ENCODE assay signal across 8 cellular contexts in the genomic region with DNA sequence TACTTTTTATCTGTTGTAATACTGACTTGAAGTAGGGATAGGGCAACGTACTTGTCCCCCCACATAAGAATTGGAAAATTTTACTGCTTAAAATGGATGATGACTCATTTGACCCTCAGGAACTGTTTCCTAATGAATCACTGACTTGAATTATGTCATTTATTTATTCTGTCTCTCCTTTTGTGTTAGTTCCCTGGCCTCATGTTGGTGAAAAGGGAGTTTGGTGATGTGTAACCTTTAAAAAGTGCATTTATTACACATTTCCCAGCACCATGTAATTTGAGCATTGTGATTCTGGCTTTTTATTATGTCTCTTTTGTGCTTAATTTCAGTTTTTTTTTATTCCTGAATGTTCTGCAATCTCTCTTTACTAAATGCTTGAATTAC. TPM values are rescaled to one million over a fixed set of nuclear protein-coding genes. Genes with fewer than 3 reads are reported as not detected.
DNase-seq lines count a peak whose midpoint lies in the region; ATAC-seq, FAIRE-seq and TF ChIP-seq lines count a peak whose summit lies in the region.

No MANE protein-coding gene starts in this region.

- H3K36me3 ChIP-seq in A673 (ENCODE audit: insufficient read depth, low read length, poor library complexity, severe bottlenecking) (no peaks in the 10 kb centered on the region), keratinocyte (ENCODE audit: control insufficient read depth in 2 of 2, extremely low read depth in 1 of 2, insufficient read depth in 2 of 2, low read length in 2 of 2) (no peaks in the 10 kb centered on the region)

- ATAC-seq in HG03571 (IDR thresholded peaks at IDR 0.05; ENCODE audit: unreplicated experiment) (no peak), HG02870 (IDR thresholded peaks at IDR 0.05; ENCODE audit: unreplicated experiment) (no peak)

- H3K79me2 ChIP-seq in keratinocyte (ENCODE audit: control insufficient read depth, insufficient read depth, low read length) = no peaks in the 10 kb centered on the region

- peak overlapping the region; percentile 29 for H3K4me3 Mint-ChIP-seq in activated naive CD8-positive, alpha-beta T cell treated with anti-CD3 and anti-CD28 coated beads for 36 hours

- H3K27ac ChIP-seq in A673 (ENCODE audit: low read depth, low read length, poor library complexity, severe bottlenecking) (peak overlapping the region; percentile 12), keratinocyte (ENCODE audit: control insufficient read depth, insufficient read depth, low read length) (no peak overlapping the region)

- H3K4me1 ChIP-seq in A673 (ENCODE audit: insufficient read depth, low read length, poor library complexity, severe bottlenecking) (peaks cover 21% of the 10 kb centered on the region), keratinocyte (ENCODE audit: control insufficient read depth, extremely low read depth, insufficient read depth, low read length) (peaks cover 24% of the 10 kb centered on the region)

- peak; percentile 91 for DNase-seq in A673 (ENCODE audit: low spot score)
- DNase-seq in HT-29 (ENCODE audit: low spot score) = peak; percentile 44
- no peak for DNase-seq in activated naive CD8-positive, alpha-beta T cell treated with anti-CD3 and anti-CD28 coated beads for 36 hours
- no peak for DNase-seq in keratinocyte (ENCODE audit: low read depth, low spot score)
- DNase-seq in D341Med (ENCODE audit: low spot score) = no peak
- DNase-seq in stimulated activated CD4-positive, alpha-beta T cell treated with anti-CD3 and anti-CD28 coated beads, Interleukin-12 subunit alpha, Interleukin-12 subunit beta, amount 100 ng/mL, for 4 hours = no peak

- intact Hi-C loops in A673 (cut with micrococcal nuclease; ENCODE audit: unreplicated experiment) = no loop called here

- H3K36me3 Mint-ChIP-seq in activated naive CD8-positive, alpha-beta T cell treated with anti-CD3 and anti-CD28 coated beads for 36 hours = no peaks in the 10 kb centered on the region

- H3K4me2 ChIP-seq in keratinocyte (ENCODE audit: control insufficient read depth, extremely low read depth, insufficient read depth, low read depth, low read length) = peak overlapping the region; percentile 33

- no peak overlapping the region for H3K4me3 ChIP-seq in A673 (ENCODE audit: low read depth, low read length, poor library complexity, severe bottlenecking)
- no peak overlapping the region for H3K4me3 ChIP-seq in keratinocyte (ENCODE audit: control insufficient read depth in 2 of 3, extremely low read depth in 1 of 3, insufficient read depth in 2 of 3, low read depth in 1 of 3, low read length in 3 of 3)

- no peaks in the 10 kb centered on the region for H4K20me1 ChIP-seq in keratinocyte (ENCODE audit: control insufficient read depth, extremely low read depth, insufficient read depth, low read length)

- H3K9me1 ChIP-seq in keratinocyte (ENCODE audit: control insufficient read depth, extremely low read depth, insufficient read depth, low read length) = no peaks in the 10 kb centered on the region

- H3K27me3 ChIP-seq in A673 (replicated peaks; ENCODE audit: insufficient read depth, low read depth, low read length, poor library complexity) (no peaks in the 10 kb centered on the region), keratinocyte (ENCODE audit: control insufficient read depth, extremely low read depth, insufficient read depth, low read length) (no peaks in the 10 kb centered on the region)

- POLR2A ChIA-PET in A673 (lab: Charles Lee; ENCODE audit: low non-redundant PET) = interaction anchor here (0.6 kb wide), 1 partner anchor 21 kb away, joined by 3 read pairs; no protein-coding TSS in a partner anchor

- H3K9ac ChIP-seq in keratinocyte (ENCODE audit: control insufficient read depth, extremely low read depth, insufficient read depth, low read length) = no peak overlapping the region

- no peaks in the 10 kb centered on the region for H3K9me3 ChIP-seq in A673 (ENCODE audit: low read depth, low read length, poor library complexity, severe bottlenecking)
- no peaks in the 10 kb centered on the region for H3K9me3 ChIP-seq in keratinocyte (ENCODE audit: control insufficient read depth, low read depth, low read length)

- H3K9me3 Mint-ChIP-seq in activated naive CD8-positive, alpha-beta T cell treated with anti-CD3 and anti-CD28 coated beads for 36 hours = no peaks in the 10 kb centered on the region

- CTCF ChIA-PET in A673 (lab: Charles Lee) = no interaction called here

- no peak for TF ChIP-seq CTCF in A673 (conservative IDR thresholded peaks at IDR 0.05; ENCODE audit: low read depth, low read length)
- TF ChIP-seq CTCF in keratinocyte (optimal IDR thresholded peaks at IDR 0.05 in 1 of 3, IDR thresholded peaks at IDR 0.05 in 1 of 3, conservative IDR thresholded peaks at IDR 0.05 in 1 of 3; ENCODE audit: extremely low read depth in 1 of 3, insufficient read depth in 2 of 3, low read length in 3 of 3) = no peak

- no peaks in the 10 kb centered on the region for H3K27me3 Mint-ChIP-seq in activated naive CD8-positive, alpha-beta T cell treated with anti-CD3 and anti-CD28 coated beads for 36 hours

- H3K27ac Mint-ChIP-seq in activated naive CD8-positive, alpha-beta T cell treated with anti-CD3 and anti-CD28 coated beads for 36 hours = peak overlapping the region; percentile 90

- FAIRE-seq in keratinocyte (lab: Jason Lieb, UNC) = peak; percentile 32

- no TSS peak for BruUV-seq in A673 (replicated peaks; lab: Mats Ljungman, UMichigan)

- dilution Hi-C loops in keratinocyte (cut with MboI; ENCODE audit: extremely low pct_ligation_motif_present, low sequenced_read_pairs) = no loop called here

- no peak overlapping the region for H2AFZ ChIP-seq in keratinocyte (ENCODE audit: control insufficient read depth, low read length)

- peaks cover 23% of the 10 kb centered on the region for H3K4me1 Mint-ChIP-seq in activated naive CD8-positive, alpha-beta T cell treated with anti-CD3 and anti-CD28 coated beads for 36 hours

RNA-seq across cellular contexts. Expression of gene PGM2L1, which starts 20.3 kb away (rescaled TPM):
- 16.1 and 18.2 TPM in 2 replicates for total RNA-seq in A673 (2021)
- 0.79 and 1.3 TPM in 2 replicates for total RNA-seq in HT-29 (2014; rRNA removed; shearing (Covaris generic))
- total RNA-seq in activated naive CD8-positive, alpha-beta T cell treated with anti-CD3 and anti-CD28 coated beads for 36 hours = 10 to 100 TPM; 10.3 to 11.0 TPM
- polyA plus RNA-seq in keratinocyte = 2.3 to 3.1 TPM (median 2.7 TPM) in 3 replicates
- 0.81 TPM for polyA plus RNA-seq in keratinocyte (2011; ENCODE audit: low read depth)
- 2.0 and 3.6 TPM in 2 replicates for polyA plus RNA-seq in keratinocyte (2011; cell fraction: cytosol; rRNA removed)
- 5.0 and 6.0 TPM in 2 replicates for polyA plus RNA-seq in keratinocyte (2011; cell fraction: nucleus; rRNA removed)
- polyA plus RNA-seq in keratinocyte (2012; ENCODE audit: low replicate concordance) = 0.63 and 3.4 TPM in 2 replicates
- polyA minus RNA-seq in keratinocyte = 1.1 to 4.4 TPM (median 2.1 TPM) in 3 replicates
- 7.7 TPM for polyA minus RNA-seq in keratinocyte (2011; cell fraction: cytosol; rRNA and poly(A)+ RNA removed)
- 8.2 and 12.6 TPM in 2 replicates for polyA minus RNA-seq in keratinocyte (2011; cell fraction: nucleus; rRNA and poly(A)+ RNA removed)

RNA-seq across cellular contexts. Expression of gene KCNE3, which starts 48.8 kb away (rescaled TPM):
- 106 and 107 TPM in 2 replicates for total RNA-seq in A673 (2021)
- total RNA-seq in HT-29 (2014; rRNA removed; shearing (Covaris generic)) = 59.1 and 79.2 TPM in 2 replicates
- total RNA-seq in activated naive CD8-positive, alpha-beta T cell treated with anti-CD3 and anti-CD28 coated beads for 36 hours = not detected
- polyA plus RNA-seq in keratinocyte = not detected in 3 replicates
- polyA plus RNA-seq in keratinocyte (2011; ENCODE audit: low read depth) = not detected
- polyA plus RNA-seq in keratinocyte (2011; cell fraction: cytosol; rRNA removed) = not detected in 2 replicates
- polyA plus RNA-seq in keratinocyte (2011; cell fraction: nucleus; rRNA removed) = 0.16 TPM in 1 of 2 replicates, not detected in the other
- not detected in 2 replicates for polyA plus RNA-seq in keratinocyte (2012; ENCODE audit: low replicate concordance)
- polyA minus RNA-seq in keratinocyte = not detected in 3 replicates
- polyA minus RNA-seq in keratinocyte (2011; cell fraction: cytosol; rRNA and poly(A)+ RNA removed) = not detected
- polyA minus RNA-seq in keratinocyte (2011; cell fraction: nucleus; rRNA and poly(A)+ RNA removed) = not detected in 2 replicates

Comparison
In these comparisons a context has a peak if more than half of its experiments do, and no peak if none do; other contexts are left out.
1. DNase-seq: peak in A673 (single experiment) and HT-29 (single experiment); none in activated naive CD8-positive, alpha-beta T cell treated with anti-CD3 and anti-CD28 coated beads for 36 hours (single experiment), keratinocyte (single experiment), D341Med (single experiment) and stimulated activated CD4-positive, alpha-beta T cell treated with anti-CD3 and anti-CD28 coated beads, Interleukin-12 subunit alpha, Interleukin-12 subunit beta, amount 100 ng/mL, for 4 hours (single experiment).
2. RNA of gene KCNE3, which starts 48.8 kb away (total RNA-seq): 106 to 107 TPM in A673 and 59.1 to 79.2 TPM in HT-29; not detected in activated naive CD8-positive, alpha-beta T cell treated with anti-CD3 and anti-CD28 coated beads for 36 hours; every median in the first group is over 10 times any median in the second.